Comparison of ENCODE assay signal across 1 cellular context in the genomic region with DNA sequence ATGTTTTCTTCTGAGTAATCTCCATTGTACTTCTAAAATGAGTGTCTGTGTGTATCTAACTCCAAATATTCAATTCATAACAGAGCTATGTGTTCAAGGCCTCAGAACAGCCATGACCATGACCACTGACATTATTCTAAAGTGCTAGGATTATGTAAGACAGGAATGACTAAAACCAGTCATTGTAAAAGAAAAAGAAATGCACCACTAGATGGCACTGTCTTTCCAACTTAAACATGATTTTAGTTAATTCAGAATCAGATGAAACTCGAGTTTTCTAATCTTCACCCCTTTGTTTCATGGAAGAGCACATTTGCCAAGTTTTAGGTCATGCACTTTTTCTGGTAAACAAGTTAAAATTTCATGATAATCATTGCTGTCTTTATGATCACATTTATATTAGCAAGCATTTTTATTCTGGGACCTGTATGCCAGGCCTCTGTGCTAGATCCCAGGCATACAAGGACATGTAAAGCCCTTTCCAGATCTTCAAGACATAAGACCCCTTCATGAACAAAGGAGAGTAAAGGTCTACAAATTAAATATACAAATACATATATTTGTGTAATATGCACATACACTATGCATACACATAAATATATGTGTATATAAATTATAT.
TF ChIP-seq lines count a peak whose summit lies in the region.

No MANE protein-coding gene starts in this region.

TF ChIP-seq in K562, 482 proteins besides CTCF, POLR2A, EP300 and RAD21 (continued from another document):
- TF ChIP-seq, protein P1, sequence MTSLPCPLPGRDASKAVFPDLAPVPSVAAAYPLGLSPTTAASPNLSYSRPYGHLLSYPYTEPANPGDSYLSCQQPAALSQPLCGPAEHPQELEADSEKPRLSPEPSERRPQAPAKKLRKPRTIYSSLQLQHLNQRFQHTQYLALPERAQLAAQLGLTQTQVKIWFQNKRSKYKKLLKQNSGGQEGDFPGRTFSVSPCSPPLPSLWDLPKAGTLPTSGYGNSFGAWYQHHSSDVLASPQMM (CRISPR knock-in tag; IDR thresholded peaks at IDR 0.05): no peak
- TF ChIP-seq, protein P2, sequence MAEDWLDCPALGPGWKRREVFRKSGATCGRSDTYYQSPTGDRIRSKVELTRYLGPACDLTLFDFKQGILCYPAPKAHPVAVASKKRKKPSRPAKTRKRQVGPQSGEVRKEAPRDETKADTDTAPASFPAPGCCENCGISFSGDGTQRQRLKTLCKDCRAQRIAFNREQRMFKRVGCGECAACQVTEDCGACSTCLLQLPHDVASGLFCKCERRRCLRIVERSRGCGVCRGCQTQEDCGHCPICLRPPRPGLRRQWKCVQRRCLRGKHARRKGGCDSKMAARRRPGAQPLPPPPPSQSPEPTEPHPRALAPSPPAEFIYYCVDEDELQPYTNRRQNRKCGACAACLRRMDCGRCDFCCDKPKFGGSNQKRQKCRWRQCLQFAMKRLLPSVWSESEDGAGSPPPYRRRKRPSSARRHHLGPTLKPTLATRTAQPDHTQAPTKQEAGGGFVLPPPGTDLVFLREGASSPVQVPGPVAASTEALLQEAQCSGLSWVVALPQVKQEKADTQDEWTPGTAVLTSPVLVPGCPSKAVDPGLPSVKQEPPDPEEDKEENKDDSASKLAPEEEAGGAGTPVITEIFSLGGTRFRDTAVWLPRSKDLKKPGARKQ (CRISPR knock-in tag; IDR thresholded peaks at IDR 0.05): no peak
- TF ChIP-seq JUN (IDR thresholded peaks at IDR 0.05; ENCODE audit: borderline replicate concordance, low read depth, low read length): no peak
- TF ChIP-seq JUN (CRISPR knock-in tag; IDR thresholded peaks at IDR 0.05; ENCODE audit: borderline replicate concordance): no peak
- no peak for TF ChIP-seq ZFP30 (CRISPR knock-in tag; IDR thresholded peaks at IDR 0.05; ENCODE audit: borderline replicate concordance)
- TF ChIP-seq HCFC1 (IDR thresholded peaks at IDR 0.05; ENCODE audit: low read depth, low read length): no peak
- no peak for TF ChIP-seq NR2C2 (CRISPR knock-in tag; IDR thresholded peaks at IDR 0.05)
- no peak for TF ChIP-seq NR2C2 (tag; IDR thresholded peaks at IDR 0.05)
- TF ChIP-seq TAL1 (IDR thresholded peaks at IDR 0.05): no peak
- TF ChIP-seq GATAD2B (IDR thresholded peaks at IDR 0.05; ENCODE audit: borderline replicate concordance): no peak
- TF ChIP-seq BRD4 (IDR thresholded peaks at IDR 0.05): no peak
- TF ChIP-seq ZNF778 (CRISPR knock-in tag; IDR thresholded peaks at IDR 0.05): no peak
- no peak for TF ChIP-seq CCNT2 (IDR thresholded peaks at IDR 0.05; ENCODE audit: borderline replicate concordance, extremely low read depth, insufficient read length, low read depth, low read length)
- TF ChIP-seq HMGN3 (IDR thresholded peaks at IDR 0.05; ENCODE audit: borderline replicate concordance, extremely low read depth, insufficient read length, low read depth, low read length): no peak
- no peak for TF ChIP-seq EGR1 (conservative IDR thresholded peaks at IDR 0.05)
- no peak for TF ChIP-seq ZNF79 (CRISPR knock-in tag; IDR thresholded peaks at IDR 0.05; ENCODE audit: low read depth)
- no peak for TF ChIP-seq RNF2 (IDR thresholded peaks at IDR 0.05)
- no peak for TF ChIP-seq WHSC1 (IDR thresholded peaks at IDR 0.05; ENCODE audit: low read length)
- TF ChIP-seq, protein P3, sequence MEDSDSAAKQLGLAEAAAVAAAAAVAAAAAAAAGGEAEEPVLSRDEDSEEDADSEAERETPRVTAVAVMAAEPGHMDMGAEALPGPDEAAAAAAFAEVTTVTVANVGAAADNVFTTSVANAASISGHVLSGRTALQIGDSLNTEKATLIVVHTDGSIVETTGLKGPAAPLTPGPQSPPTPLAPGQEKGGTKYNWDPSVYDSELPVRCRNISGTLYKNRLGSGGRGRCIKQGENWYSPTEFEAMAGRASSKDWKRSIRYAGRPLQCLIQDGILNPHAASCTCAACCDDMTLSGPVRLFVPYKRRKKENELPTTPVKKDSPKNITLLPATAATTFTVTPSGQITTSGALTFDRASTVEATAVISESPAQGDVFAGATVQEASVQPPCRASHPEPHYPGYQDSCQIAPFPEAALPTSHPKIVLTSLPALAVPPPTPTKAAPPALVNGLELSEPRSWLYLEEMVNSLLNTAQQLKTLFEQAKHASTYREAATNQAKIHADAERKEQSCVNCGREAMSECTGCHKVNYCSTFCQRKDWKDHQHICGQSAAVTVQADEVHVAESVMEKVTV (CRISPR knock-in tag; IDR thresholded peaks at IDR 0.05): 0 out of 2 replicates have a peak, but pooled peaks have one; percentile 24
- peak; percentile 50 for TF ChIP-seq SMC3 (conservative IDR thresholded peaks at IDR 0.05; ENCODE audit: insufficient read depth, low read depth, low read length)
